1 cellular context compared by ENCODE assay signal in genomic region chr9:131096490-131097258, GRCh38.
TF ChIP-seq lines count a peak whose summit lies in the region.

Gene AIF1L (plus strand): TSS chr9:131096531. CDS start chr9:131096630, 99 bp downstream.

TF ChIP-seq in WTC11, 78 proteins besides CTCF, POLR2A, EP300 and RAD21 (continued from another document):
- TF ChIP-seq JUN (CRISPR knock-in tag; IDR thresholded peaks at IDR 0.05) = no peak
- peak; percentile 53; the same call in 1 of the 2 replicates for TF ChIP-seq ZBTB43 (CRISPR knock-in tag; IDR thresholded peaks at IDR 0.05)
- TF ChIP-seq E2F4 (CRISPR knock-in tag; IDR thresholded peaks at IDR 0.05; ENCODE audit: borderline replicate concordance, low read depth) = no peak
- no peak for TF ChIP-seq CDX4 (CRISPR knock-in tag; IDR thresholded peaks at IDR 0.05; ENCODE audit: borderline replicate concordance)
- peak; percentile 63; the same call in 1 of the 2 replicates for TF ChIP-seq MYBL2 (CRISPR knock-in tag; IDR thresholded peaks at IDR 0.05)
- peak; percentile 50; the same call in 1 of the 2 replicates for TF ChIP-seq CREM (CRISPR knock-in tag; IDR thresholded peaks at IDR 0.05)
- TF ChIP-seq HMGA2 (CRISPR knock-in tag; IDR thresholded peaks at IDR 0.05) = no peak
- peak; percentile 86 for TF ChIP-seq MAX (CRISPR knock-in tag; IDR thresholded peaks at IDR 0.05)
- peak; percentile 46; the same call in 1 of the 2 replicates for TF ChIP-seq KAT7 (CRISPR knock-in tag; IDR thresholded peaks at IDR 0.05; ENCODE audit: borderline replicate concordance)
- TF ChIP-seq NR2C2 (CRISPR knock-in tag; IDR thresholded peaks at IDR 0.05) = no peak
- 0 out of 2 replicates have a peak, but pooled peaks have one; percentile 44 for TF ChIP-seq NFE2L1 (CRISPR knock-in tag; IDR thresholded peaks at IDR 0.05)
- TF ChIP-seq E2F5 (CRISPR knock-in tag; IDR thresholded peaks at IDR 0.05) = 0 out of 2 replicates have a peak, but pooled peaks have one; percentile 36
- no peak for TF ChIP-seq FOXJ3 (CRISPR knock-in tag; IDR thresholded peaks at IDR 0.05; ENCODE audit: borderline replicate concordance)
- TF ChIP-seq HMGXB4 (CRISPR knock-in tag; IDR thresholded peaks at IDR 0.05) = peak; percentile 68; the same call in 1 of the 2 replicates
- TF ChIP-seq USF1 (CRISPR knock-in tag; IDR thresholded peaks at IDR 0.05) = 0 out of 2 replicates have a peak, but pooled peaks have one; percentile 25
- no peak for TF ChIP-seq NR3C1 (CRISPR knock-in tag; conservative IDR thresholded peaks at IDR 0.05; ENCODE audit: low read depth)
- no peak for TF ChIP-seq SOX15 (CRISPR knock-in tag; IDR thresholded peaks at IDR 0.05)
- TF ChIP-seq ZNF671 (CRISPR knock-in tag; IDR thresholded peaks at IDR 0.05) = no peak
- peak; percentile 45; the same call in 1 of the 2 replicates for TF ChIP-seq TEAD1 (CRISPR knock-in tag; IDR thresholded peaks at IDR 0.05)
- TF ChIP-seq ZNF232 (CRISPR knock-in tag; IDR thresholded peaks at IDR 0.05) = no peak
- no peak for TF ChIP-seq OVOL2 (CRISPR knock-in tag; IDR thresholded peaks at IDR 0.05; ENCODE audit: borderline replicate concordance)
- 0 out of 2 replicates have a peak, but pooled peaks have one; percentile 63 for TF ChIP-seq FOXP1 (CRISPR knock-in tag; IDR thresholded peaks at IDR 0.05; ENCODE audit: borderline replicate concordance)
- peak; percentile 20; the same call in 1 of the 2 replicates for TF ChIP-seq ZNF263 (CRISPR knock-in tag; IDR thresholded peaks at IDR 0.05; ENCODE audit: low read depth)
- no peak for TF ChIP-seq EMX1 (CRISPR knock-in tag; IDR thresholded peaks at IDR 0.05)
- TF ChIP-seq ARID4B (CRISPR knock-in tag; IDR thresholded peaks at IDR 0.05; ENCODE audit: borderline replicate concordance) = peak; percentile 23; the same call in 1 of the 2 replicates
- peak; percentile 57; the same call in 1 of the 2 replicates for TF ChIP-seq ZNF281 (CRISPR knock-in tag; IDR thresholded peaks at IDR 0.05)
